In the genomic region with DNA sequence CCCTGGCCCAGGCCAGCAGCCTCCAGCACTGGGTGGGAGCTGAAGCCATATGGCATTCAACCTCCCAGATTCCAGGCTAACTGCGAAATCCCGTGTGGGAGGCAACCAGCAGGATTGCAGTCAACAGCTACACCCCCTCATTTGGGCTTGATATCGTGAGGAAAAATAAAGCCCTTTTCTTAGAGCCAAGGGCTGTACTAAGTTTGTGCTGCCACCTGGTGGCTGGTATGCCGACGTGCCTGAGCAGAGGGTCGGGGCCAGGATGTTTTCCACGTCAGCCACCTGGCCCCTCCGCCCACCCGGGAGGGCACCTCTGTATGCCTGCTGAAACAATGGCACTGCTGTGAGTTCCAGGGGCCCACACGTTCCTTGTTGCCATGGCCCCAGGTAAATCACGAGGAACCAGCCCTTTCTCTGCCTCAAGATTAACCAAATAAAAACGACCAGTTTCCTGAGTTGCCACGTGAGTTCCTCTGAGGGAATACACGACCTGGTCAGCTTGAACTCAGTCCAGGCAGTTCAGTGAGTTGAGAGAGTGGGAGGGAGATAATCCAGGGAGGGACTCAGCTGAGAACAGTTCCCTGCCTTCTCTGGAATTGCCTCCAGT, we compare ENCODE assay signal across 1 cellular context.
TF ChIP-seq lines count a peak whose summit lies in the region.

No MANE protein-coding gene starts in this region.

TF ChIP-seq in GM12878, 131 proteins besides CTCF, POLR2A, EP300 and RAD21 (continued from another document):
- TF ChIP-seq YY1 (IDR thresholded peaks at IDR 0.05; ENCODE audit: low read depth, low read length) (peak; percentile 45; the same call in 1 of the 2 replicates), KDM1A (IDR thresholded peaks at IDR 0.05; ENCODE audit: borderline replicate concordance) (no peak), RFX5 (IDR thresholded peaks at IDR 0.05; ENCODE audit: low read depth, low read length) (no peak), BHLHE40 (IDR thresholded peaks at IDR 0.05; ENCODE audit: borderline replicate concordance in 1 of 2, low read depth in 2 of 2, low read length in 1 of 2) (peak in 1 of 2 experiments; percentile 35; a peak in 1 of 4 replicates), SMC3 (IDR thresholded peaks at IDR 0.05; ENCODE audit: borderline replicate concordance, low read length) (peak; percentile 84)
